ENCODE assay signal across 23 cellular contexts in genomic region chr19:45107621-45108170, GRCh38. TPM values are rescaled to one million over a fixed set of nuclear protein-coding genes. Genes with fewer than 3 reads are reported as not detected.
"Had no signal": no experiment of that assay in that cellular context is flagged by ENCODE, and none has a peak within 500 bp of the region (broad histone marks: within the 10 kb centered on the region; RNA-seq: fewer than 3 reads in every experiment).

No MANE protein-coding gene starts in this region.

- ATAC-seq: activated CD4-positive, CD25-positive, alpha-beta regulatory T cell treated with anti-CD3 and anti-CD28 coated beads, Interleukin-2, amount 50 U/mL, for 24 hours; activated CD8-positive, alpha-beta T cell treated with anti-CD3 and anti-CD28 coated beads for 36 hours; activated T-cell treated with anti-CD3 and anti-CD28 coated beads, Interleukin-2, amount 50 U/mL, for 72 hours; body of pancreas had no signal

- H3K9me3 Mint-ChIP-seq: activated CD8-positive, alpha-beta T cell treated with anti-CD3 and anti-CD28 coated beads for 36 hours; activated naive CD4-positive, alpha-beta T cell treated with anti-CD3 and anti-CD28 coated beads, Interleukin-2, amount 10 ng/mL, durations not matched to agents 7 days and 5 days; activated naive CD8-positive, alpha-beta T cell treated with anti-CD3 and anti-CD28 coated beads for 36 hours; activated T-cell treated with anti-CD3 and anti-CD28 coated beads, Interleukin-2, amount 50 U/mL, for 72 hours; activated T-helper 2 cell treated with anti-CD3 and anti-CD28 coated beads, Interferon-gamma antibody, Interleukin-2, Interleukin-4, amounts not matched to agents 10 μg/mL and 5 μg/mL and 100 μg/mL, durations not matched to agents 14 hours and 24 hours and 36 hours had no signal

- H3K36me3 ChIP-seq: ascending aorta, cardiac muscle cell had no signal

- H3K27ac Mint-ChIP-seq: activated CD8-positive, alpha-beta T cell treated with anti-CD3 and anti-CD28 coated beads for 36 hours; activated naive CD4-positive, alpha-beta T cell treated with anti-CD3 and anti-CD28 coated beads, Interleukin-2, amount 10 ng/mL, durations not matched to agents 7 days and 5 days; activated naive CD8-positive, alpha-beta T cell treated with anti-CD3 and anti-CD28 coated beads for 36 hours; activated T-cell treated with anti-CD3 and anti-CD28 coated beads, Interleukin-2, amount 50 U/mL, for 72 hours; activated T-helper 2 cell treated with anti-CD3 and anti-CD28 coated beads, Interferon-gamma antibody, Interleukin-2, Interleukin-4, amounts not matched to agents 10 μg/mL and 5 μg/mL and 100 μg/mL, durations not matched to agents 14 hours and 24 hours and 36 hours had no signal

- H3K4me1 ChIP-seq: ascending aorta had no signal

- H3K27me3 ChIP-seq: ascending aorta, body of pancreas, cardiac muscle cell had no signal

- H3K36me3 Mint-ChIP-seq: activated naive CD4-positive, alpha-beta T cell treated with anti-CD3 and anti-CD28 coated beads, Interleukin-2, amount 10 ng/mL, durations not matched to agents 7 days and 5 days had no signal

- H3K9me3 ChIP-seq: ascending aorta, body of pancreas had no signal

- H3K27ac ChIP-seq: ascending aorta, body of pancreas, cardiac muscle cell, SK-N-MC, VCaP had no signal

- H3K4me3 ChIP-seq: ascending aorta, body of pancreas, cardiac muscle cell, SK-N-MC had no signal

- H3K4me3 Mint-ChIP-seq: activated CD8-positive, alpha-beta T cell treated with anti-CD3 and anti-CD28 coated beads for 36 hours; activated naive CD4-positive, alpha-beta T cell treated with anti-CD3 and anti-CD28 coated beads, Interleukin-2, amount 10 ng/mL, durations not matched to agents 7 days and 5 days; activated naive CD8-positive, alpha-beta T cell treated with anti-CD3 and anti-CD28 coated beads for 36 hours; activated T-cell treated with anti-CD3 and anti-CD28 coated beads, Interleukin-2, amount 50 U/mL, for 72 hours had no signal

- H3K27me3 Mint-ChIP-seq: activated CD8-positive, alpha-beta T cell treated with anti-CD3 and anti-CD28 coated beads for 36 hours; activated naive CD4-positive, alpha-beta T cell treated with anti-CD3 and anti-CD28 coated beads, Interleukin-2, amount 10 ng/mL, durations not matched to agents 7 days and 5 days; activated naive CD8-positive, alpha-beta T cell treated with anti-CD3 and anti-CD28 coated beads for 36 hours had no signal

- DNase-seq: activated CD4-positive, alpha-beta T cell treated with anti-CD3 and anti-CD28 coated beads for 4 hours; activated CD8-positive, alpha-beta memory T cell treated with anti-CD3 and anti-CD28 coated beads, Interleukin-2, amount 50 U/mL, for 4 hours; activated CD8-positive, alpha-beta T cell treated with anti-CD3 and anti-CD28 coated beads for 36 hours; activated gamma-delta T cell treated with Interleukin-2 at 50 U/mL for 16 hours; activated naive CD4-positive, alpha-beta T cell treated with anti-CD3 and anti-CD28 coated beads, Interleukin-2, amount 10 ng/mL, durations not matched to agents 7 days and 5 days; activated naive CD8-positive, alpha-beta T cell treated with anti-CD3 and anti-CD28 coated beads for 36 hours; activated T-cell treated with anti-CD3 and anti-CD28 coated beads, Interleukin-2, amount 50 U/mL, for 72 hours; body of pancreas; MM.1S; NCI-H146; NCI-H187 treated with DMSO at 0.1 percent for 48 hours; NCI-H2107; NCI-H2171 treated with DMSO at 0.1 percent for 48 hours; NCI-H226; NCI-H526 treated with DMSO at 0.1 percent for 48 hours; NCI-H82; T-helper 1 cell had no signal

RNA-seq across cellular contexts. Expression of gene ZNF296, which starts 31.4 kb away (rescaled TPM):
- total RNA-seq: ascending aorta had no signal

RNA-seq across cellular contexts. Expression of gene NKPD1, which starts 53.1 kb away (rescaled TPM):
- total RNA-seq: ascending aorta, body of pancreas had no signal
